29 cellular contexts compared by ENCODE assay signal in the genomic region with DNA sequence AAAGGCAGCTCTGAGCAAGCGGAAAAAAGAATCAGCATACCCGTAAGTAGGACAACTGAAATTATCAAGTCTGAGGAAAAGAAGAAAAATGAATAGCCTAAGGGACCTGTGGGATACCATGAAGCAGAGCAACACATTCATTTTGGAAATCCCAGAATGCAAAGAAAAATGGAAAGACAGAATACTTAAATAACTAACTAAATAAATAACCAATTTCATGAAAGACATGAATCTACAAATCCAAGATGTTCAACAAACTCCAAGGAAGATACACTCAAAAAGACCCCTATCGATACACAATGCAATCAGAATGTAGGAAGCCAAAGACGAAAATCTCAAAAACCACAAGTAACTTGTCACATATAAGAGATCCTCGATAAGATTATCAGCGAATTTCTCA.
"Had no signal": no experiment of that assay in that cellular context is flagged by ENCODE, and none has a peak within 500 bp of the region (broad histone marks: within the 10 kb centered on the region; RNA-seq: fewer than 3 reads in every experiment).

No MANE protein-coding gene starts in this region.

- H3K27me3 Mint-ChIP-seq: dendritic cell treated with granulocyte-macrophage colony-stimulating factor and Interleukin-4, amounts not matched to agents 40 ng/mL and 50 ng/mL, for 4 days; naive B cell; natural killer cell treated with Interleukin-12 subunit alpha and Interleukin-12 subunit beta and Interleukin-15 and Interleukin-18, amount 100 ng/mL, for 72 hours; progenitor cell of endocrine pancreas had no signal

- H3K4me3 Mint-ChIP-seq: dendritic cell treated with granulocyte-macrophage colony-stimulating factor and Interleukin-4, amounts not matched to agents 40 ng/mL and 50 ng/mL, for 4 days; endodermal cell; mesothelial cell of epicardium; natural killer cell treated with Interleukin-12 subunit alpha and Interleukin-12 subunit beta and Interleukin-15 and Interleukin-18, amount 100 ng/mL, for 72 hours; neural progenitor cell had no signal

- H3K27ac ChIP-seq: colonic mucosa, epithelial cell of prostate, esophagus muscularis mucosa, foreskin keratinocyte, gastroesophageal sphincter, heart right ventricle, left lung, neural progenitor cell, parathyroid adenoma, stomach, testis, tibial artery had no signal

- H3K27ac Mint-ChIP-seq: endodermal cell; mesothelial cell of epicardium; naive B cell; natural killer cell treated with Interleukin-12 subunit alpha and Interleukin-12 subunit beta and Interleukin-15 and Interleukin-18, amount 100 ng/mL, for 72 hours; neural progenitor cell; progenitor cell of endocrine pancreas had no signal

- DNase-seq: colonic mucosa; effector CD8-positive, alpha-beta T cell; endodermal cell; foreskin keratinocyte; heart right ventricle; hippocampal formation; left cardiac atrium; left lung; mesenchymal stem cell; mucosa of descending colon; naive B cell; stimulated activated CD4-positive, alpha-beta T cell treated with anti-CD3 and anti-CD28 coated beads, Interleukin-12 subunit alpha, Interleukin-12 subunit beta, amount 100 ng/mL, for 4 hours; stimulated activated CD4-positive, alpha-beta T cell treated with anti-CD3 and anti-CD28 coated beads, Interleukin-1b, Interleukin-23, amount 100 ng/mL, for 48 hours; stimulated activated CD4-positive, alpha-beta T cell treated with anti-CD3 and anti-CD28 coated beads, Interleukin-4, amount 100 ng/mL, for 1 hour; stimulated activated CD8-positive, alpha-beta memory T cell treated with anti-CD3 and anti-CD28 coated beads, Interleukin-4, amount 100 ng/mL, for 48 hours; stimulated activated naive CD4-positive, alpha-beta T cell treated with Interleukin-2 at 50 U/mL for 16 hours; stomach; testis; tibial artery; upper lobe of left lung had no signal

- H3K4me1 Mint-ChIP-seq: neural progenitor cell had no signal
